18 cellular contexts compared by ENCODE assay signal in genomic region chr7:98212532-98213041, GRCh38. TPM values are rescaled to one million over a fixed set of nuclear protein-coding genes. Genes with fewer than 3 reads are reported as not detected.
DNase-seq lines count a peak whose midpoint lies in the region; ATAC-seq, FAIRE-seq and TF ChIP-seq lines count a peak whose summit lies in the region.
"Had no signal": no experiment of that assay in that cellular context is flagged by ENCODE, and none has a peak within 500 bp of the region (broad histone marks: within the 10 kb centered on the region; RNA-seq: fewer than 3 reads in every experiment).

No MANE protein-coding gene starts in this region.

- peak overlapping the region; percentile 99 for H3K4me2 ChIP-seq in KMS-11
- H3K4me2 ChIP-seq in HepG2 (ENCODE audit: low read depth, low read length), result no peak overlapping the region

- no TSS peak for BruUV-seq in HepG2 (replicated peaks; lab: Mats Ljungman, UMichigan)

- H3K27me3 ChIP-seq in KMS-11 (ENCODE audit: insufficient read depth, low read depth), result no peaks in the 10 kb centered on the region
- no peaks in the 10 kb centered on the region for H3K27me3 ChIP-seq in HepG2 (ENCODE audit: control insufficient read depth in 1 of 2, insufficient read depth in 2 of 2, low read length in 2 of 2)
- H3K27me3 ChIP-seq in sigmoid colon, result peaks cover 7 to 24% (median 12%) of the 10 kb centered on the region in 3 donors
- no peaks in the 10 kb centered on the region for H3K27me3 ChIP-seq in brain microvascular endothelial cell (replicated peaks)

- TF ChIP-seq POLR2A in HepG2 (IDR thresholded peaks at IDR 0.05; ENCODE audit: insufficient read depth in 1 of 2, low read depth in 2 of 2, low read length in 2 of 2) (no peak), sigmoid colon (IDR thresholded peaks at IDR 0.05) (no peak)

- H3K79me2 ChIP-seq in KMS-11 (ENCODE audit: insufficient read depth, low read depth), result peaks cover 11% of the 10 kb centered on the region
- H3K79me2 ChIP-seq in HepG2 (ENCODE audit: insufficient read depth, low read length), result no peaks in the 10 kb centered on the region

- CTCF ChIA-PET in HepG2 (lab: Yijun Ruan, JAX; ENCODE audit: low intra/inter-chr PET ratio, low total read pairs), result no interaction called here

- 98% methylated on average over 11 of the region's 30 CpGs for WGBS in HepG2 (ENCODE audit: low lambda C conversion rate)
- 89 to 93% methylated on average over 30 of the region's 30 CpGs for WGBS in sigmoid colon, 2 donors

- DNase-seq in activated CD4-positive, CD25-positive, alpha-beta regulatory T cell treated with anti-CD3 and anti-CD28 coated beads, Interleukin-2, amount 50 U/mL, for 72 hours, result peak; percentile 26
- DNase-seq in HepG2 (ENCODE audit: low spot score) (no peak), sigmoid colon (peak; percentile 63), brain microvascular endothelial cell (no peak), RKO (ENCODE audit: low spot score) (no peak)
- DNase-seq: activated B cell treated with CpG ODN at 0.5 μM for 24 hours, GM23248, NCI-H146, NCI-H2227 treated with DMSO at 0.1 percent for 48 hours, occipital lobe, T-helper 2 cell had no signal

- H4K20me1 ChIP-seq in KMS-11 (ENCODE audit: insufficient read depth), result no peaks in the 10 kb centered on the region
- H4K20me1 ChIP-seq in HepG2 (ENCODE audit: insufficient read depth, low read length), result no peaks in the 10 kb centered on the region

- no peak overlapping the region for H3K27ac ChIP-seq in KMS-11
- H3K27ac ChIP-seq in HepG2 (ENCODE audit: extremely low read length, insufficient read depth, low read length), result no peak overlapping the region
- H3K27ac ChIP-seq in sigmoid colon, result no peak overlapping the region
- no peak overlapping the region for H3K27ac ChIP-seq in brain microvascular endothelial cell
- H3K27ac ChIP-seq: GM23248 had no signal

- H3K9ac ChIP-seq in KMS-11, result peak overlapping the region; percentile 98; the same call in 1 of the 2 replicates
- H3K9ac ChIP-seq in HepG2 (ENCODE audit: insufficient read depth, low read depth, low read length), result no peak overlapping the region
- H3K9ac ChIP-seq: GM23248 had no signal

- peaks cover 7% of the 10 kb centered on the region for H3K4me1 ChIP-seq in KMS-11 (ENCODE audit: low read depth, poor library complexity, severe bottlenecking)
- peaks cover 20% of the 10 kb centered on the region for H3K4me1 ChIP-seq in HepG2 (ENCODE audit: insufficient read depth, low read length)
- peaks cover 0 to 14% (median 7%) of the 10 kb centered on the region in 4 donors for H3K4me1 ChIP-seq in sigmoid colon

- TF ChIP-seq CTCF in KMS-11 (conservative IDR thresholded peaks at IDR 0.05; ENCODE audit: low read depth, low read length) (no peak), HepG2 (CRISPR knock-in tag; IDR thresholded peaks at IDR 0.05) (no peak), sigmoid colon (IDR thresholded peaks at IDR 0.05) (no peak), brain microvascular endothelial cell (IDR thresholded peaks at IDR 0.05; ENCODE audit: low read depth, low read length, missing control alignments) (no peak)

- no peaks in the 10 kb centered on the region for H3K36me3 ChIP-seq in KMS-11 (ENCODE audit: insufficient read depth)
- no peaks in the 10 kb centered on the region; a peak in 1 of 5 replicates for H3K36me3 ChIP-seq in HepG2 (replicated peaks in 1 of 2; ENCODE audit: control insufficient read depth in 1 of 2, insufficient read depth in 2 of 2, low read length in 2 of 2)
- H3K36me3 ChIP-seq in sigmoid colon, result peaks cover 0 to 14% (median 6%) of the 10 kb centered on the region in 4 donors
- H3K36me3 ChIP-seq in brain microvascular endothelial cell (replicated peaks), result peaks cover 5% of the 10 kb centered on the region

- intact Hi-C loops in HepG2 (cut with micrococcal nuclease; ENCODE audit: unreplicated experiment) (no loop called here), sigmoid colon (cut with DNase I) (no loop called here)

- TF ChIP-seq EP300 in HepG2 (IDR thresholded peaks at IDR 0.05; ENCODE audit: low read depth in 2 of 2, low read length in 2 of 2), result no peak
- no peak for TF ChIP-seq EP300 in HepG2 (CRISPR knock-in tag; IDR thresholded peaks at IDR 0.05; ENCODE audit: borderline replicate concordance)
- no peak for TF ChIP-seq EP300 in sigmoid colon (IDR thresholded peaks at IDR 0.05)

- POLR2A ChIA-PET in HepG2 (lab: Yijun Ruan, JAX), result no interaction called here

- no peak overlapping the region for H3K4me3 ChIP-seq in KMS-11 (IDR thresholded peaks at IDR 0.05; ENCODE audit: insufficient read depth, low read depth, low read length)
- H3K4me3 ChIP-seq in HepG2 (replicated peaks in 1 of 3; ENCODE audit: insufficient read depth in 1 of 3, low read depth in 2 of 3, low read length in 3 of 3), result no peak overlapping the region
- no peak overlapping the region for H3K4me3 ChIP-seq in sigmoid colon
- H3K4me3 ChIP-seq in brain microvascular endothelial cell (ENCODE audit: low read depth, low read length), result no peak overlapping the region
- H3K4me3 ChIP-seq: GM23248 had no signal

- no peak for FAIRE-seq in HepG2 (lab: Jason Lieb, UNC)
- FAIRE-seq: urothelium cell line had no signal

- ATAC-seq in activated CD4-positive, CD25-positive, alpha-beta regulatory T cell treated with anti-CD3 and anti-CD28 coated beads, Interleukin-2, amount 50 U/mL, for 24 hours, result no peak
- ATAC-seq in HepG2, result no peak
- ATAC-seq in GM18520 (IDR thresholded peaks at IDR 0.05; ENCODE audit: unreplicated experiment), result no peak

- H2AFZ ChIP-seq in KMS-11 (ENCODE audit: low read depth) (no peak overlapping the region), HepG2 (ENCODE audit: low read length) (no peak overlapping the region)
- H2AFZ ChIP-seq: GM23248 had no signal

- in situ Hi-C loops in HepG2 (cut with HindIII; ENCODE audit: extremely low pct_ligation_motif_present, low pct_unique_long_range_greater_than_20kb) (no loop called here), brain microvascular endothelial cell (cut with HindIII; ENCODE audit: low pct_ligation_motif_present, low sequenced_read_pairs) (no loop called here)

- H3K9me3 ChIP-seq in HepG2 (ENCODE audit: low read length) (no peaks in the 10 kb centered on the region), sigmoid colon (no peaks in the 10 kb centered on the region)

- TF ChIP-seq RAD21 in HepG2 (CRISPR knock-in tag; IDR thresholded peaks at IDR 0.05), result no peak

TF ChIP-seq in HepG2, 621 proteins besides CTCF, POLR2A, EP300 and RAD21 (continues in another document):
- TF ChIP-seq ZFX (CRISPR knock-in tag; IDR thresholded peaks at IDR 0.05; ENCODE audit: low read depth) (0 out of 2 replicates have a peak, but pooled peaks have one; percentile 25), ZBTB38 (CRISPR knock-in tag; IDR thresholded peaks at IDR 0.05) (peak; percentile 66; the same call in 1 of the 2 replicates)

RNA-seq across cellular contexts. Expression of gene BHLHA15, which starts 1.3 kb away (rescaled TPM):
- 4.4 and 6.1 TPM in 2 replicates for total RNA-seq in HepG2 (2016; rRNA removed; fragmentation: Illumina TruSeq; extraction: Trizol)
- total RNA-seq in HepG2 (2016; cell fraction: cytosol; rRNA removed; fragmentation: Illumina TruSeq; extraction: Trizol; ENCODE audit: low read depth), result 0.44 and 1.3 TPM in 2 replicates
- total RNA-seq in HepG2 (2016; cell fraction: insoluble cytoplasmic fraction; rRNA removed; fragmentation: Illumina TruSeq; extraction: Trizol), result 4.0 and 5.3 TPM in 2 replicates
- total RNA-seq in HepG2 (2016; cell fraction: membrane; rRNA removed; fragmentation: Illumina TruSeq; extraction: Trizol), result 2.9 and 3.3 TPM in 2 replicates
- total RNA-seq in HepG2 (2016; cell fraction: nucleus; rRNA removed; fragmentation: Illumina TruSeq; extraction: Trizol), result 3.8 and 5.3 TPM in 2 replicates
- polyA plus RNA-seq in HepG2 (2011; rRNA removed), result 1.9 and 2.3 TPM in 2 replicates
- 2.0 and 3.2 TPM in 2 replicates for polyA plus RNA-seq in HepG2 (2011; cell fraction: cytosol; rRNA removed)
- 2.5 and 3.0 TPM in 2 replicates for polyA plus RNA-seq in HepG2 (2011; cell fraction: nucleus; rRNA removed)
- polyA plus RNA-seq in HepG2 (2012), result 0.83 and 1.6 TPM in 2 replicates
- polyA plus RNA-seq in HepG2 (2016; cell fraction: cytosol; fragmentation: Illumina TruSeq; extraction: Trizol; ENCODE audit: low read depth), result 0.18 and 0.37 TPM in 2 replicates
- polyA plus RNA-seq in HepG2 (2016; cell fraction: insoluble cytoplasmic fraction; fragmentation: Illumina TruSeq; extraction: Trizol; ENCODE audit: low read depth), result 2.3 and 3.1 TPM in 2 replicates
- 0.77 and 1.0 TPM in 2 replicates for polyA plus RNA-seq in HepG2 (2016; cell fraction: membrane; fragmentation: Illumina TruSeq; extraction: Trizol; ENCODE audit: low read depth)
- polyA plus RNA-seq in HepG2 (2016; cell fraction: nucleus; fragmentation: Illumina TruSeq; extraction: Trizol; ENCODE audit: insufficient read depth, low read depth), result 3.6 and 4.4 TPM in 2 replicates
- polyA minus RNA-seq in HepG2 (2011; rRNA and poly(A)+ RNA removed; ENCODE audit: low replicate concordance), result 2.7 TPM in 1 of 2 replicates, not detected in the other
- 2.5 and 3.4 TPM in 2 replicates for polyA minus RNA-seq in HepG2 (2011; cell fraction: cytosol; rRNA and poly(A)+ RNA removed)
- 1.8 and 2.7 TPM in 2 replicates for polyA minus RNA-seq in HepG2 (2011; cell fraction: nucleus; rRNA and poly(A)+ RNA removed)
- total RNA-seq in sigmoid colon, result not detected
- polyA plus RNA-seq in sigmoid colon, result 1 to 10 TPM in 2 of 3 donors, not detected in 1; 1.2 to 1.4 TPM
- total RNA-seq: A172; CD4-positive, alpha-beta T cell; GM23248; skeletal muscle tissue had no signal
- polyA plus RNA-seq: GM23248 had no signal

RNA-seq across cellular contexts. Expression of gene TECPR1, which starts 39.4 kb away (rescaled TPM):
- 6.3 and 8.3 TPM in 2 replicates for total RNA-seq in HepG2 (2016; rRNA removed; fragmentation: Illumina TruSeq; extraction: Trizol)
- 1.5 and 2.3 TPM in 2 replicates for total RNA-seq in HepG2 (2016; cell fraction: cytosol; rRNA removed; fragmentation: Illumina TruSeq; extraction: Trizol; ENCODE audit: low read depth)
- 5.7 and 9.5 TPM in 2 replicates for total RNA-seq in HepG2 (2016; cell fraction: insoluble cytoplasmic fraction; rRNA removed; fragmentation: Illumina TruSeq; extraction: Trizol)
- 2.0 and 2.8 TPM in 2 replicates for total RNA-seq in HepG2 (2016; cell fraction: membrane; rRNA removed; fragmentation: Illumina TruSeq; extraction: Trizol)
- 10.0 and 10.5 TPM in 2 replicates for total RNA-seq in HepG2 (2016; cell fraction: nucleus; rRNA removed; fragmentation: Illumina TruSeq; extraction: Trizol)
- polyA plus RNA-seq in HepG2 (2011; rRNA removed), result 2.3 and 2.5 TPM in 2 replicates
- 1.4 and 2.3 TPM in 2 replicates for polyA plus RNA-seq in HepG2 (2011; cell fraction: cytosol; rRNA removed)
- 15.9 and 17.4 TPM in 2 replicates for polyA plus RNA-seq in HepG2 (2011; cell fraction: nucleus; rRNA removed)
- polyA plus RNA-seq in HepG2 (2012), result 4.7 and 7.6 TPM in 2 replicates
- polyA plus RNA-seq in HepG2 (2016; cell fraction: cytosol; fragmentation: Illumina TruSeq; extraction: Trizol; ENCODE audit: low read depth), result 0.37 and 0.40 TPM in 2 replicates
- 2.7 and 2.9 TPM in 2 replicates for polyA plus RNA-seq in HepG2 (2016; cell fraction: insoluble cytoplasmic fraction; fragmentation: Illumina TruSeq; extraction: Trizol; ENCODE audit: low read depth)
- polyA plus RNA-seq in HepG2 (2016; cell fraction: membrane; fragmentation: Illumina TruSeq; extraction: Trizol; ENCODE audit: low read depth), result 0.61 and 0.71 TPM in 2 replicates
- polyA plus RNA-seq in HepG2 (2016; cell fraction: nucleus; fragmentation: Illumina TruSeq; extraction: Trizol; ENCODE audit: insufficient read depth, low read depth), result 15.6 and 16.9 TPM in 2 replicates
- polyA minus RNA-seq in HepG2 (2011; rRNA and poly(A)+ RNA removed; ENCODE audit: low replicate concordance), result 2.3 and 6.5 TPM in 2 replicates
- polyA minus RNA-seq in HepG2 (2011; cell fraction: cytosol; rRNA and poly(A)+ RNA removed), result 2.5 and 4.0 TPM in 2 replicates
- polyA minus RNA-seq in HepG2 (2011; cell fraction: nucleus; rRNA and poly(A)+ RNA removed), result 5.9 and 7.1 TPM in 2 replicates
- total RNA-seq in sigmoid colon, result 10 to 100 TPM in 3 of 4 donors, 1 to 10 TPM in 1; 7.7 to 38.2 (median 18.2) TPM
- 10 to 100 TPM; 10.2 to 32.5 (median 12.6) TPM for polyA plus RNA-seq in sigmoid colon

Comparison
In these comparisons a context has a peak if more than half of its experiments do, and no peak if none do; other contexts are left out.
1. DNase-seq: peak in activated CD4-positive, CD25-positive, alpha-beta regulatory T cell treated with anti-CD3 and anti-CD28 coated beads, Interleukin-2, amount 50 U/mL, for 72 hours (single experiment) and sigmoid colon (single experiment); none in HepG2 (single experiment), brain microvascular endothelial cell (single experiment) and RKO (single experiment).